In genomic region chr3:48990636-48991421, GRCh38 we compare ENCODE assay signal across 8 cellular contexts. TPM values are rescaled to one million over a fixed set of nuclear protein-coding genes. Genes with fewer than 3 reads are reported as not detected.
DNase-seq lines count a peak whose midpoint lies in the region; ATAC-seq and TF ChIP-seq lines count a peak whose summit lies in the region.

No MANE protein-coding gene starts in this region.

- TF ChIP-seq CTCF in natural killer cell (IDR thresholded peaks at IDR 0.05), result no peak

- no peaks in the 10 kb centered on the region for H3K9me3 Mint-ChIP-seq in T-helper 2 cell treated with Interferon-gamma antibody and Interleukin-4, amounts not matched to agents 5 μg/mL and 100 μg/mL, for 36 hours
- no peaks in the 10 kb centered on the region for H3K9me3 Mint-ChIP-seq in natural killer cell

- H3K36me3 Mint-ChIP-seq in T-helper 2 cell treated with Interferon-gamma antibody and Interleukin-4, amounts not matched to agents 5 μg/mL and 100 μg/mL, for 36 hours (ENCODE audit: low read depth), result peaks cover 6% of the 10 kb centered on the region
- no peaks in the 10 kb centered on the region for H3K36me3 Mint-ChIP-seq in natural killer cell

- H3K4me3 Mint-ChIP-seq in T-helper 2 cell treated with Interferon-gamma antibody and Interleukin-4, amounts not matched to agents 5 μg/mL and 100 μg/mL, for 36 hours, result peak overlapping the region; percentile 97
- peak overlapping the region; percentile 89 for H3K4me3 Mint-ChIP-seq in natural killer cell

- H3K27me3 Mint-ChIP-seq in T-helper 2 cell treated with Interferon-gamma antibody and Interleukin-4, amounts not matched to agents 5 μg/mL and 100 μg/mL, for 36 hours (ENCODE audit: low read depth), result no peaks in the 10 kb centered on the region
- no peaks in the 10 kb centered on the region for H3K27me3 Mint-ChIP-seq in natural killer cell (ENCODE audit: low read depth in 2 of 2)

- peaks cover 39% of the 10 kb centered on the region for H3K4me1 Mint-ChIP-seq in T-helper 2 cell treated with Interferon-gamma antibody and Interleukin-4, amounts not matched to agents 5 μg/mL and 100 μg/mL, for 36 hours (ENCODE audit: low read depth)
- peaks cover 32 to 49% of the 10 kb centered on the region in 2 donors for H3K4me1 Mint-ChIP-seq in natural killer cell

- ATAC-seq in HG02759 (IDR thresholded peaks at IDR 0.05; ENCODE audit: unreplicated experiment) (peak; percentile 10), natural killer cell (peak; percentile 18 to 32 (median 27)), GM19452 (IDR thresholded peaks at IDR 0.05; ENCODE audit: unreplicated experiment) (no peak)

- intact Hi-C loops in natural killer cell (cut with micrococcal nuclease), result loop anchor here (2.0 kb wide), 1 partner anchor 16 kb away; the partner anchor contains the start of gene WDR6

- peak overlapping the region; percentile 92 for H3K27ac Mint-ChIP-seq in T-helper 2 cell treated with Interferon-gamma antibody and Interleukin-4, amounts not matched to agents 5 μg/mL and 100 μg/mL, for 36 hours
- peak overlapping the region; percentile 73 to 89 for H3K27ac Mint-ChIP-seq in natural killer cell

- DNase-seq in SIG-M5 treated with dmso at 0.1 percent for 504 hours (lab: John Stamatoyannopoulos, UW; ENCODE audit: unreplicated experiment) (peak; percentile 22), SIG-M5 (lab: John Stamatoyannopoulos, UW) (no peak), epithelial cell of prostate (ENCODE audit: low read depth, low spot score) (no peak), natural killer cell (no peak), AG08396 (ENCODE audit: low spot score) (no peak)
- peak; percentile 42 for DNase-seq in T-helper 2 cell treated with Interferon-gamma antibody and Interleukin-4, amounts not matched to agents 5 μg/mL and 100 μg/mL, for 36 hours (ENCODE audit: low spot score)

- H3K27ac ChIP-seq in epithelial cell of prostate, result peak overlapping the region; percentile 49

RNA-seq across cellular contexts. Expression of gene P4HTM, which starts 0.8 kb away (rescaled TPM):
- 10 to 100 TPM; 28.8 to 31.3 (median 30.6) TPM for total RNA-seq in natural killer cell

RNA-seq across cellular contexts. Expression of gene WDR6, which starts 16.4 kb away (rescaled TPM):
- 100 to 1,000 TPM; 113 to 167 (median 129) TPM for total RNA-seq in natural killer cell

RNA-seq across cellular contexts. Expression of gene DALRD3, which starts 27.6 kb away (rescaled TPM):
- 10 to 100 TPM; 16.8 to 20.1 (median 18.0) TPM for total RNA-seq in natural killer cell

RNA-seq across cellular contexts. Expression of gene NDUFAF3, which starts 31.1 kb away (rescaled TPM):
- total RNA-seq in natural killer cell, result 10 to 100 TPM; 51.0 to 72.9 (median 66.1) TPM

RNA-seq across cellular contexts. Expression of gene IMPDH2, which starts 38.4 kb away (rescaled TPM):
- total RNA-seq in natural killer cell, result 10 to 100 TPM; 45.6 to 85.7 (median 50.0) TPM

Comparison
In these comparisons a context has a peak if more than half of its experiments do, and no peak if none do; other contexts are left out.
1. DNase-seq: peak in SIG-M5 treated with dmso at 0.1 percent for 504 hours (single experiment) and T-helper 2 cell treated with Interferon-gamma antibody and Interleukin-4, amounts not matched to agents 5 μg/mL and 100 μg/mL, for 36 hours (single experiment); none in SIG-M5 (single experiment), epithelial cell of prostate (single experiment), natural killer cell (single experiment) and AG08396 (single experiment).